19 cellular contexts compared by ENCODE assay signal in the genomic region with DNA sequence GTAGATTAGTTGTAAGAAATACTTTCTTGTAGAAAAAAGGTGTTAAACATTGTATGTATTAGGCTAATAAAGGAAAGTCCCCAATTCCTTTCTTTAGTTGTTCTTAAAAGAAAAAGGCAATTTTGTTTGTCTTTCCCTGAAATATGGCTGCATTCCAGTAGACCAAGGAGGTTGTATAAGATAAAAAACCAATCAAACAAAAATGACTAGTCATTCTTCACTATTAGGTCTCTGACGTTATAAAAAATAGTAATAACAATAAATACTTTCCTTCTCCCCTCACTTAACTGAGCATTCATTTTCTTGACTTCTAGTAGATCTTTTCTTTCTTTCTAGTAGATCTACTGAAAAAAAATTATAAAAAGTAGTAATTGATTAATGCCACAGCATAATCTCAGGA.
"Had no signal": no experiment of that assay in that cellular context is flagged by ENCODE, and none has a peak within 500 bp of the region (broad histone marks: within the 10 kb centered on the region; RNA-seq: fewer than 3 reads in every experiment).

No MANE protein-coding gene starts in this region.

- H3K36me3 ChIP-seq: colonic mucosa, esophagus squamous epithelium, right atrium auricular region, sigmoid colon, stomach, thoracic aorta had no signal

- H3K4me1 ChIP-seq: colonic mucosa had no signal

- DNase-seq: colonic mucosa; effector CD8-positive, alpha-beta T cell; esophagus squamous epithelium; foreskin fibroblast; head of caudate nucleus; hippocampal formation; kidney glomerular epithelial cell; mesendoderm; naive B cell; occipital lobe; posterior cingulate gyrus; sigmoid colon; stimulated activated naive CD4-positive, alpha-beta T cell; stomach; trophoblast cell had no signal

- H3K27ac ChIP-seq: colonic mucosa, epithelial cell of prostate, esophagus squamous epithelium, right atrium auricular region, sigmoid colon, skin epidermis, thoracic aorta had no signal

- H3K9me3 ChIP-seq: colonic mucosa, esophagus squamous epithelium, right atrium auricular region, sigmoid colon, stomach, thoracic aorta had no signal

- H3K27me3 ChIP-seq: colonic mucosa, esophagus squamous epithelium, right atrium auricular region, sigmoid colon, stomach had no signal

- H3K4me3 ChIP-seq: colonic mucosa, esophagus squamous epithelium, right atrium auricular region, sigmoid colon, skin epidermis, stomach, thoracic aorta had no signal
